In genomic region chr22:46397951-46398350, GRCh38 we compare ENCODE assay signal across 35 cellular contexts.
DNase-seq lines count a peak whose midpoint lies in the region; TF ChIP-seq lines count a peak whose summit lies in the region.
"Had no signal": no experiment of that assay in that cellular context is flagged by ENCODE, and none has a peak within 500 bp of the region (broad histone marks: within the 10 kb centered on the region; RNA-seq: fewer than 3 reads in every experiment).

No MANE protein-coding gene starts in this region.

- H3K27ac Mint-ChIP-seq in chondrocyte (ENCODE audit: unreplicated experiment) (no peak overlapping the region), endodermal cell (peak overlapping the region; percentile 17)
- H3K27ac Mint-ChIP-seq: B cell; CD14-positive monocyte; CD4-positive, alpha-beta memory T cell; CD4-positive, alpha-beta T cell; CD4-positive, CD25-positive, alpha-beta regulatory T cell; CD8-positive, alpha-beta memory T cell; CD8-positive, alpha-beta T cell had no signal

- H2BK5ac ChIP-seq in neuronal stem cell (ENCODE audit: low read length): peak overlapping the region; percentile 22

- H3K4me1 Mint-ChIP-seq in chondrocyte (ENCODE audit: low read depth) (no peaks in the 10 kb centered on the region), endodermal cell (no peaks in the 10 kb centered on the region)
- H3K4me1 Mint-ChIP-seq: B cell, CD14-positive monocyte had no signal

- WGBS in mammary epithelial cell (ENCODE audit: low coverage, missing lambda C conversion rate): 95% methylated on average over 4 of the region's 19 CpGs
- 94% methylated on average over 8 to 19 of the region's 19 CpGs for WGBS in endodermal cell (ENCODE audit: insufficient coverage in 1 of 2, insufficient read length in 1 of 2), 2 experiments
- no CpG with 5 or more reads among the region's 19 CpGs for WGBS in neuronal stem cell (ENCODE audit: extremely low coverage in 2 of 2, insufficient read length in 2 of 2, insufficient replicate concordance in 1 of 2), 2 donors

- H3K4me2 ChIP-seq in mammary epithelial cell (ENCODE audit: insufficient read depth, low read depth, low read length): no peak overlapping the region
- H3K4me2 ChIP-seq in neuronal stem cell (ENCODE audit: insufficient read depth, low read length, poor library complexity, severe bottlenecking): no peak overlapping the region
- H3K4me2 ChIP-seq: A549, BLaER1 had no signal

- H3K27ac ChIP-seq in mammary epithelial cell (ENCODE audit: insufficient read depth, low read depth, low read length) (no peak overlapping the region), breast epithelium (no peak overlapping the region), endodermal cell (ENCODE audit: low read depth, low read length) (no peak overlapping the region), neuronal stem cell (replicated peaks; ENCODE audit: low read length) (no peak overlapping the region), tibial artery (no peak overlapping the region)
- H3K27ac ChIP-seq: 22Rv1; A549; BLaER1; BLaER1 treated with 17β-estradiol and CSF1 and Interleukin-3, amounts not matched to agents 10 nM and 100 nM; C4-2B had no signal

- no peaks in the 10 kb centered on the region for H3K9me3 ChIP-seq in mammary epithelial cell (replicated peaks; ENCODE audit: insufficient read depth, low read length)
- no peaks in the 10 kb centered on the region for H3K9me3 ChIP-seq in breast epithelium
- no peaks in the 10 kb centered on the region for H3K9me3 ChIP-seq in endodermal cell (ENCODE audit: control insufficient read depth, low read length)
- H3K9me3 ChIP-seq in neuronal stem cell (replicated peaks in 1 of 2; ENCODE audit: control insufficient read depth in 2 of 2, insufficient read depth in 1 of 2, low read depth in 1 of 2, low read length in 2 of 2): peaks cover 0 to 2% of the 10 kb centered on the region in 2 donors
- no peaks in the 10 kb centered on the region for H3K9me3 ChIP-seq in tibial artery
- H3K9me3 ChIP-seq: A549; BE2C; BLaER1; BLaER1 treated with 17β-estradiol and CSF1 and Interleukin-3, amounts not matched to agents 10 nM and 100 nM; Caco-2 had no signal

- no peak overlapping the region for H3K4me3 Mint-ChIP-seq in chondrocyte (ENCODE audit: unreplicated experiment)
- no peak overlapping the region for H3K4me3 Mint-ChIP-seq in endodermal cell
- H3K4me3 Mint-ChIP-seq: B cell; CD14-positive monocyte; CD4-positive, alpha-beta memory T cell; CD4-positive, alpha-beta T cell; CD4-positive, CD25-positive, alpha-beta regulatory T cell; CD8-positive, alpha-beta memory T cell; CD8-positive, alpha-beta T cell had no signal

- no peaks in the 10 kb centered on the region for H3K79me1 ChIP-seq in neuronal stem cell (ENCODE audit: low read depth, low read length)

- H3K4me3 ChIP-seq in mammary epithelial cell (replicated peaks in 1 of 3; ENCODE audit: insufficient read depth in 1 of 3, low read depth in 2 of 3, low read length in 3 of 3) (no peak overlapping the region), breast epithelium (no peak overlapping the region), endodermal cell (ENCODE audit: low read length) (no peak overlapping the region), neuronal stem cell (ENCODE audit: low read length in 2 of 2) (no peak overlapping the region), tibial artery (no peak overlapping the region)
- H3K4me3 ChIP-seq: A549; BLaER1; BLaER1 treated with 17β-estradiol and CSF1 and Interleukin-3, amounts not matched to agents 10 nM and 100 nM had no signal

- H3K9ac ChIP-seq in mammary epithelial cell (ENCODE audit: insufficient read depth, low read length) (no peak overlapping the region), endodermal cell (ENCODE audit: extremely low read depth, low read length, poor library complexity, severe bottlenecking) (no peak overlapping the region), neuronal stem cell (ENCODE audit: low read depth, low read length, poor library complexity) (no peak overlapping the region)
- H3K9ac ChIP-seq: BLaER1; BLaER1 treated with 17β-estradiol and CSF1 and Interleukin-3, amounts not matched to agents 10 nM and 100 nM had no signal

- dilution Hi-C loops in mammary epithelial cell (cut with HindIII; ENCODE audit: low sequenced_read_pairs): no loop called here

- H3K4me1 ChIP-seq in mammary epithelial cell (ENCODE audit: insufficient read depth, low read length) (no peaks in the 10 kb centered on the region), breast epithelium (no peaks in the 10 kb centered on the region), endodermal cell (ENCODE audit: control insufficient read depth, insufficient read depth, low read length) (no peaks in the 10 kb centered on the region), neuronal stem cell (ENCODE audit: control insufficient read depth in 2 of 2, insufficient read depth in 1 of 2, low read depth in 1 of 2, low read length in 2 of 2) (no peaks in the 10 kb centered on the region), tibial artery (no peaks in the 10 kb centered on the region)
- H3K4me1 ChIP-seq: A549, BE2C, Caco-2 had no signal

- no peak overlapping the region for H3K14ac ChIP-seq in neuronal stem cell (ENCODE audit: low read length)

- no peak for TF ChIP-seq CTCF in mammary epithelial cell (conservative IDR thresholded peaks at IDR 0.05 in 1 of 2, IDR thresholded peaks at IDR 0.05 in 1 of 2; ENCODE audit: extremely low read depth in 1 of 2, insufficient read depth in 1 of 2, low read depth in 1 of 2, low read length in 2 of 2)
- TF ChIP-seq CTCF in breast epithelium (IDR thresholded peaks at IDR 0.05): no peak
- TF ChIP-seq CTCF in chondrocyte (IDR thresholded peaks at IDR 0.05): no peak
- TF ChIP-seq CTCF in endodermal cell (conservative IDR thresholded peaks at IDR 0.05): no peak
- TF ChIP-seq CTCF in tibial artery (IDR thresholded peaks at IDR 0.05): no peak

- H3K27me3 Mint-ChIP-seq in chondrocyte (ENCODE audit: low read depth) (no peaks in the 10 kb centered on the region), endodermal cell (ENCODE audit: insufficient read depth) (no peaks in the 10 kb centered on the region)
- H3K27me3 Mint-ChIP-seq: B cell; CD4-positive, alpha-beta T cell had no signal

- H4K8ac ChIP-seq in neuronal stem cell (ENCODE audit: low read depth, low read length): no peak overlapping the region

- H3K23ac ChIP-seq in neuronal stem cell (ENCODE audit: low read depth, low read length, poor library complexity): no peak overlapping the region

- intact Hi-C loops in mammary epithelial cell (cut with micrococcal nuclease) (no loop called here), breast epithelium (cut with DNase I; ENCODE audit: low total_unique reads) (no loop called here), tibial artery (cut with DNase I; ENCODE audit: low total_unique reads) (no loop called here)

- TF ChIP-seq POLR2A in breast epithelium (IDR thresholded peaks at IDR 0.05): no peak

- no peak overlapping the region for H2BK15ac ChIP-seq in neuronal stem cell (ENCODE audit: low read length)

- H3K27me3 ChIP-seq in mammary epithelial cell (ENCODE audit: insufficient read depth, low read length) (no peaks in the 10 kb centered on the region), breast epithelium (no peaks in the 10 kb centered on the region), endodermal cell (ENCODE audit: control insufficient read depth, insufficient read depth, low read length, poor library complexity, severe bottlenecking) (no peaks in the 10 kb centered on the region), neuronal stem cell (ENCODE audit: control insufficient read depth in 3 of 3, insufficient read depth in 3 of 3, low read depth in 1 of 3, low read length in 3 of 3) (peaks cover 0 to 2% (median 0%) of the 10 kb centered on the region in 3 experiments), tibial artery (peaks cover 0 to 2% of the 10 kb centered on the region in 2 donors)
- H3K27me3 ChIP-seq: BE2C; BLaER1; BLaER1 treated with 17β-estradiol and CSF1 and Interleukin-3, amounts not matched to agents 10 nM and 100 nM had no signal

- H2AK5ac ChIP-seq in neuronal stem cell (ENCODE audit: low read depth, low read length): no peak overlapping the region

- H3K36me3 Mint-ChIP-seq in chondrocyte (ENCODE audit: low read depth) (peaks cover 14% of the 10 kb centered on the region), endodermal cell (ENCODE audit: low read depth) (peaks cover 24% of the 10 kb centered on the region)
- H3K36me3 Mint-ChIP-seq: CD14-positive monocyte; CD4-positive, alpha-beta memory T cell; CD4-positive, CD25-positive, alpha-beta regulatory T cell; CD8-positive, alpha-beta memory T cell; CD8-positive, alpha-beta T cell had no signal

- no peak overlapping the region for H2BK12ac ChIP-seq in neuronal stem cell (ENCODE audit: low read length)

- no peaks in the 10 kb centered on the region for H3K9me3 Mint-ChIP-seq in chondrocyte (ENCODE audit: low read depth)
- H3K9me3 Mint-ChIP-seq in endodermal cell: no peaks in the 10 kb centered on the region
- H3K9me3 Mint-ChIP-seq: CD14-positive monocyte; CD4-positive, alpha-beta memory T cell; CD4-positive, alpha-beta T cell; CD4-positive, CD25-positive, alpha-beta regulatory T cell; CD8-positive, alpha-beta memory T cell; CD8-positive, alpha-beta T cell had no signal

- peaks cover 16% of the 10 kb centered on the region for H3K36me3 ChIP-seq in mammary epithelial cell (ENCODE audit: insufficient read depth, low read length)
- no peaks in the 10 kb centered on the region for H3K36me3 ChIP-seq in breast epithelium
- peaks cover 2% of the 10 kb centered on the region for H3K36me3 ChIP-seq in endodermal cell (ENCODE audit: control insufficient read depth, insufficient read depth, low read length)
- peaks cover 4 to 28% of the 10 kb centered on the region in 2 donors for H3K36me3 ChIP-seq in neuronal stem cell (replicated peaks in 1 of 2; ENCODE audit: control insufficient read depth in 2 of 2, insufficient read depth in 2 of 2, low read length in 2 of 2)
- H3K36me3 ChIP-seq in tibial artery: no peaks in the 10 kb centered on the region
- H3K36me3 ChIP-seq: BE2C, BLaER1 had no signal

- no peaks in the 10 kb centered on the region for H3K79me2 ChIP-seq in mammary epithelial cell (ENCODE audit: insufficient read depth, low read length)

- peak overlapping the region; percentile 68 for H3K18ac ChIP-seq in neuronal stem cell (ENCODE audit: low read length)

- in situ Hi-C loops in mammary epithelial cell (cut with MboI; ENCODE audit: low sequenced_read_pairs in 2 of 2): no loop called here

- H4K91ac ChIP-seq in neuronal stem cell (ENCODE audit: low read depth, low read length, poor library complexity): no peak overlapping the region

- BruUV-seq in mammary epithelial cell (replicated peaks; lab: Mats Ljungman, UMichigan): TSS peak; percentile 10

- no peak overlapping the region for H3K4ac ChIP-seq in neuronal stem cell (ENCODE audit: low read length)

- DNase-seq in mammary epithelial cell (no peak), breast epithelium (ENCODE audit: low spot score in 2 of 2) (no peak), chondrocyte (ENCODE audit: low spot score) (peak; percentile 92), endodermal cell (no peak), neuronal stem cell (ENCODE audit: low spot score) (no peak), NCI-H345 (lab: John Stamatoyannopoulos, UW) (no peak), DMS 273 (lab: John Stamatoyannopoulos, UW; ENCODE audit: unreplicated experiment) (no peak), tibial artery (no peak)
- DNase-seq: 8988T; ACHN; AML-193; BE2C; C1 segment of cervical spinal cord; Caco-2; Calu3; CD4-positive, alpha-beta memory T cell; CD4-positive, alpha-beta T cell; CD4-positive, CD25-positive, alpha-beta regulatory T cell; CD8-positive, alpha-beta memory T cell; CD8-positive, alpha-beta T cell; COR-L47; DMS 273 treated with DMSO at 0.1 percent for 48 hours; DMS153; DMS53; DMS79; DMS79 treated with DMSO at 0.1 percent for 48 hours; DND-41; EL had no signal

- CTCF ChIA-PET in mammary epithelial cell (lab: Charles Lee; ENCODE audit: low non-redundant PET): no interaction called here

- no peak overlapping the region for H2BK120ac ChIP-seq in neuronal stem cell (ENCODE audit: low read depth, low read length)

- no peaks in the 10 kb centered on the region for H4K20me1 ChIP-seq in mammary epithelial cell (ENCODE audit: insufficient read depth, low read length)
- H4K20me1 ChIP-seq: BLaER1 had no signal

- H2AFZ ChIP-seq in mammary epithelial cell (ENCODE audit: low read depth, low read length) (no peak overlapping the region), neuronal stem cell (ENCODE audit: low read length) (no peak overlapping the region)
